29 cellular contexts compared by ENCODE assay signal in the genomic region with DNA sequence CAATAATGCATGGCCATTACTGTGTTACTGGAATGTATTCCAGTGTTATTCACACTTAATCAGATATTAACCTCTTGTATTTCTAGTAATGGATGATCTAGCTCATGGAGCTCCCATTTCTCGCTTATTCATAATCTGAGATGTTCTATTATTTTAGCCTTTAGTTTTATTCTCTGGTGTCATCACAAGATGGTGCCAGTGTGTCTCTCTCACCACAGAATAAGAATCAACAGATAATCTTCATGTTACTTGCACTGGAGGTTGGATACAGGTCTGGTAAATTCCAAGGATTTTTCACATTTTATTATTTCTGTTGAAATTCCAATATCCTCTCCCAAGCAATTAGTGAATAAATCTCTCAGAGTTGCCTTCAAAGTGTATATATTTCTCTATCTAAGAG.
DNase-seq lines count a peak whose midpoint lies in the region; ATAC-seq, FAIRE-seq and TF ChIP-seq lines count a peak whose summit lies in the region.
"Had no signal": no experiment of that assay in that cellular context is flagged by ENCODE, and none has a peak within 500 bp of the region (broad histone marks: within the 10 kb centered on the region; RNA-seq: fewer than 3 reads in every experiment).

No MANE protein-coding gene starts in this region.

- no peaks in the 10 kb centered on the region for H3K9me3 ChIP-seq in A673 (ENCODE audit: low read depth, low read length, poor library complexity, severe bottlenecking)
- no peaks in the 10 kb centered on the region for H3K9me3 ChIP-seq in prostate gland
- H3K9me3 ChIP-seq: adrenal gland, colonic mucosa had no signal

- ATAC-seq in SK-N-SH treated with all-trans-retinoic acid at 6 μM for 48 hours = peak; percentile 24; the same call in 1 of the 3 replicates
- ATAC-seq: K562, sciatic nerve had no signal

- no peaks in the 10 kb centered on the region for H3K4me1 ChIP-seq in A673 (ENCODE audit: insufficient read depth, low read length, poor library complexity, severe bottlenecking)
- H3K4me1 ChIP-seq in prostate gland (replicated peaks) = no peaks in the 10 kb centered on the region
- H3K4me1 ChIP-seq: adrenal gland, colonic mucosa had no signal

- intact Hi-C loops in A673 (cut with micrococcal nuclease; ENCODE audit: unreplicated experiment) (no loop called here), prostate gland (cut with DNase I) (no loop called here)

- TF ChIP-seq POLR2A in GM12892 (IDR thresholded peaks at IDR 0.05; ENCODE audit: low read depth, low read length) (no peak), prostate gland (IDR thresholded peaks at IDR 0.05) (no peak)

- H3K27me3 ChIP-seq in A673 (replicated peaks; ENCODE audit: insufficient read depth, low read depth, low read length, poor library complexity) (no peaks in the 10 kb centered on the region), prostate gland (replicated peaks; ENCODE audit: insufficient read depth) (no peaks in the 10 kb centered on the region)
- H3K27me3 ChIP-seq: adrenal gland, colonic mucosa had no signal

- H3K36me3 ChIP-seq in A673 (ENCODE audit: insufficient read depth, low read length, poor library complexity, severe bottlenecking) (no peaks in the 10 kb centered on the region), prostate gland (no peaks in the 10 kb centered on the region)
- H3K36me3 ChIP-seq: adrenal gland, colonic mucosa, WERI-Rb-1 had no signal

- POLR2A ChIA-PET in A673 (lab: Charles Lee; ENCODE audit: low non-redundant PET) = no interaction called here

- WGBS in prostate gland = 100% methylated on average over 1 of the region's 1 CpG

- CTCF ChIA-PET in A673 (lab: Charles Lee) = no interaction called here

- TF ChIP-seq CTCF in A673 (conservative IDR thresholded peaks at IDR 0.05; ENCODE audit: low read depth, low read length) = peak; percentile 39; the same call in 1 of the 2 replicates
- TF ChIP-seq CTCF in prostate gland (IDR thresholded peaks at IDR 0.05) = no peak

- DNase-seq in A673 (ENCODE audit: low spot score) = peak; percentile 12
- DNase-seq in GM12892 (ENCODE audit: insufficient read length) = no peak
- DNase-seq in medulla oblongata (ENCODE audit: extremely low spot score) = peak; percentile 21
- DNase-seq in NCI-H1105 (lab: John Stamatoyannopoulos, UW) = no peak
- DNase-seq in prostate gland (ENCODE audit: low spot score) = no peak
- no peak for DNase-seq in activated T-cell treated with anti-CD3 and anti-CD28 coated beads, Interleukin-2, amount 50 U/mL, for 1 hour
- DNase-seq in DMS 273 treated with DMSO at 0.1 percent for 48 hours (lab: John Stamatoyannopoulos, UW) = no peak
- DNase-seq: activated CD4-positive, alpha-beta T cell treated with anti-CD3 and anti-CD28 coated beads, Interleukin-2, amount 50 U/mL, for 4 hours; activated CD8-positive, alpha-beta memory T cell treated with anti-CD3 and anti-CD28 coated beads, Interleukin-2, amount 50 U/mL, for 48 hours; adrenal gland; C1 segment of cervical spinal cord; colonic mucosa; HFFc6; mammary epithelial cell; NCI-H1092; NCI-H1930; NCI-H226; NCI-H82; nucleus accumbens; stimulated activated CD4-positive, alpha-beta T cell treated with anti-CD3 and anti-CD28 coated beads, Interleukin-15, amount 100 ng/mL, for 24 hours; trophoblast cell; WERI-Rb-1 had no signal

- H3K4me3 ChIP-seq in A673 (ENCODE audit: low read depth, low read length, poor library complexity, severe bottlenecking) (no peak overlapping the region), prostate gland (no peak overlapping the region)
- H3K4me3 ChIP-seq: adrenal gland, colonic mucosa, K562, SK-N-MC had no signal

- H3K27ac ChIP-seq in A673 (ENCODE audit: low read depth, low read length, poor library complexity, severe bottlenecking) = no peak overlapping the region
- H3K27ac ChIP-seq in prostate gland = no peak overlapping the region
- H3K27ac ChIP-seq: adrenal gland, colonic mucosa, SK-N-MC, WERI-Rb-1 had no signal

- no TSS peak for BruUV-seq in A673 (replicated peaks; lab: Mats Ljungman, UMichigan)

- peak; percentile 46 for FAIRE-seq in GM12892 (lab: Jason Lieb, UNC)
- FAIRE-seq: G401.6, GM12891, GM19239, K562 had no signal

TF ChIP-seq in SK-N-SH treated with all-trans-retinoic acid at 6 μM for 48 hours, 23 proteins besides CTCF, POLR2A, EP300 and RAD21:
- TF ChIP-seq PATZ1 (CRISPR knock-in tag; IDR thresholded peaks at IDR 0.05; ENCODE audit: borderline replicate concordance) (no peak), ARNTL (CRISPR knock-in tag; IDR thresholded peaks at IDR 0.05; ENCODE audit: borderline replicate concordance, low read depth) (no peak), CREB5 (CRISPR knock-in tag; IDR thresholded peaks at IDR 0.05; ENCODE audit: low read depth) (no peak), ESRRG (CRISPR knock-in tag; IDR thresholded peaks at IDR 0.05) (no peak), TCF4 (CRISPR knock-in tag; IDR thresholded peaks at IDR 0.05; ENCODE audit: borderline replicate concordance) (no peak), RARB (CRISPR knock-in tag; IDR thresholded peaks at IDR 0.05) (no peak), ISL1 (CRISPR knock-in tag; IDR thresholded peaks at IDR 0.05) (no peak), SNAI2 (CRISPR knock-in tag; IDR thresholded peaks at IDR 0.05) (no peak), ZNF8 (CRISPR knock-in tag; IDR thresholded peaks at IDR 0.05) (no peak), ZNF70 (CRISPR knock-in tag; IDR thresholded peaks at IDR 0.05) (no peak), TOX (CRISPR knock-in tag; IDR thresholded peaks at IDR 0.05; ENCODE audit: borderline replicate concordance) (no peak), BACH2 (CRISPR knock-in tag; IDR thresholded peaks at IDR 0.05; ENCODE audit: borderline replicate concordance) (no peak), PPARA (CRISPR knock-in tag; IDR thresholded peaks at IDR 0.05; ENCODE audit: borderline replicate concordance) (no peak), ZFP30 (CRISPR knock-in tag; IDR thresholded peaks at IDR 0.05) (no peak), CSDC2 (CRISPR knock-in tag; IDR thresholded peaks at IDR 0.05) (no peak)
- TF ChIP-seq, protein P1, sequence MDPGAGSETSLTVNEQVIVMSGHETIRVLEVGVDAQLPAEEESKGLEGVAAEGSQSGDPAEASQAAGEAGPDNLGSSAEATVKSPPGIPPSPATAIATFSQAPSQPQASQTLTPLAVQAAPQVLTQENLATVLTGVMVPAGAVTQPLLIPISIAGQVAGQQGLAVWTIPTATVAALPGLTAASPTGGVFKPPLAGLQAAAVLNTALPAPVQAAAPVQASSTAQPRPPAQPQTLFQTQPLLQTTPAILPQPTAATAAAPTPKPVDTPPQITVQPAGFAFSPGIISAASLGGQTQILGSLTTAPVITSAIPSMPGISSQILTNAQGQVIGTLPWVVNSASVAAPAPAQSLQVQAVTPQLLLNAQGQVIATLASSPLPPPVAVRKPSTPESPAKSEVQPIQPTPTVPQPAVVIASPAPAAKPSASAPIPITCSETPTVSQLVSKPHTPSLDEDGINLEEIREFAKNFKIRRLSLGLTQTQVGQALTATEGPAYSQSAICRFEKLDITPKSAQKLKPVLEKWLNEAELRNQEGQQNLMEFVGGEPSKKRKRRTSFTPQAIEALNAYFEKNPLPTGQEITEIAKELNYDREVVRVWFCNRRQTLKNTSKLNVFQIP (CRISPR knock-in tag; IDR thresholded peaks at IDR 0.05; ENCODE audit: borderline replicate concordance, low read depth) = no peak
- TF ChIP-seq, protein P2, sequence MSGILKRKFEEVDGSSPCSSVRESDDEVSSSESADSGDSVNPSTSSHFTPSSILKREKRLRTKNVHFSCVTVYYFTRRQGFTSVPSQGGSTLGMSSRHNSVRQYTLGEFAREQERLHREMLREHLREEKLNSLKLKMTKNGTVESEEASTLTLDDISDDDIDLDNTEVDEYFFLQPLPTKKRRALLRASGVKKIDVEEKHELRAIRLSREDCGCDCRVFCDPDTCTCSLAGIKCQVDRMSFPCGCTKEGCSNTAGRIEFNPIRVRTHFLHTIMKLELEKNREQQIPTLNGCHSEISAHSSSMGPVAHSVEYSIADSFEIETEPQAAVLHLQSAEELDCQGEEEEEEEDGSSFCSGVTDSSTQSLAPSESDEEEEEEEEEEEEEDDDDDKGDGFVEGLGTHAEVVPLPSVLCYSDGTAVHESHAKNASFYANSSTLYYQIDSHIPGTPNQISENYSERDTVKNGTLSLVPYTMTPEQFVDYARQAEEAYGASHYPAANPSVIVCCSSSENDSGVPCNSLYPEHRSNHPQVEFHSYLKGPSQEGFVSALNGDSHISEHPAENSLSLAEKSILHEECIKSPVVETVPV (CRISPR knock-in tag; IDR thresholded peaks at IDR 0.05) = no peak

Comparison
In these comparisons a context has a peak if more than half of its experiments do, and no peak if none do; other contexts are left out.
1. DNase-seq: peak in A673 (single experiment) and medulla oblongata (single experiment); none in GM12892 (single experiment), NCI-H1105 (single experiment), prostate gland (single experiment), activated T-cell treated with anti-CD3 and anti-CD28 coated beads, Interleukin-2, amount 50 U/mL, for 1 hour (single experiment) and DMS 273 treated with DMSO at 0.1 percent for 48 hours (single experiment).